In the genomic region with DNA sequence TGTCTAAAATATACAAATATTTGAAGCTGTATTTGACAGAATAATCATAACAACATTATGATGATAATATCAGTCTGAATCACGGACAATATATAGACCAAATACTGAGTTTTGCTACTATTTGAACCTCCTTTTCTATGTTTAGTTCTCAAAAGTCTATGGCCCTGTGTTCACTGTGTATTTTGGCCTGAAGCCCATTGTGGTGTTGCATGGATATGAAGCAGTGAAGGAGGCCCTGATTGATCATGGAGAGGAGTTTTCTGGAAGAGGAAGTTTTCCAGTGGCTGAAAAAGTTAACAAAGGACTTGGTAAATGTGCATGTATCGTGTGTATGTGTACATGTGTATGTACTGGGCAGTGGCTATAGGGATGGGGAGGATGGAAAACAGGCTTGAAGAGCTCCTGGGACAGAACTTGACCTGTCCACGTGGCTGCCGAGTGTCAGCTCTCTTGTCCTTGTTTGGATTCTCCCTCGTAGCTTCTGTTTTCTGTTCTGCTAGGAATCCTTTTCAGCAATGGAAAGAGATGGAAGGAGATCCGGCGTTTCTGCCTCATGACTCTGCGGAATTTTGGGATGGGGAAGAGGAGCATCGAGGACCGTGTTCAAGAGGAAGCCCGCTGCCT, we compare ENCODE assay signal across 28 cellular contexts. TPM values are rescaled to one million over a fixed set of nuclear protein-coding genes. Genes with fewer than 3 reads are reported as not detected.
"Had no signal": no experiment of that assay in that cellular context is flagged by ENCODE, and none has a peak within 500 bp of the region (broad histone marks: within the 10 kb centered on the region; RNA-seq: fewer than 3 reads in every experiment).

No MANE protein-coding gene starts in this region.

- H3K27ac ChIP-seq: dorsolateral prefrontal cortex, heart left ventricle, left ventricle myocardium inferior, neutrophil, psoas muscle, sigmoid colon, skin epidermis, stomach, thoracic aorta, transverse colon had no signal

- H3K36me3 ChIP-seq: heart left ventricle, left ventricle myocardium inferior, neutrophil, sigmoid colon, thoracic aorta, transverse colon had no signal

- H3K4me1 ChIP-seq: heart left ventricle, left ventricle myocardium inferior, psoas muscle, sigmoid colon had no signal

- H3K9me3 ChIP-seq: neutrophil, thoracic aorta had no signal

- ATAC-seq: esophagus mucosa; heart left ventricle; naive thymus-derived CD4-positive, alpha-beta T cell; psoas muscle had no signal

- H3K4me3 ChIP-seq: dorsolateral prefrontal cortex, heart left ventricle, left ventricle myocardium inferior, lung, psoas muscle, sigmoid colon, skin epidermis, thoracic aorta, transverse colon had no signal

- DNase-seq: cortex of kidney; dorsolateral prefrontal cortex; effector memory CD4-positive, alpha-beta T cell; heart left ventricle; hypothalamus; islet precursor cell; left ventricle myocardium inferior; mesenchymal stem cell; midbrain; naive thymus-derived CD4-positive, alpha-beta T cell; nephron progenitor cell; psoas muscle; sigmoid colon; stimulated activated CD4-positive, alpha-beta T cell treated with anti-CD3 and anti-CD28 coated beads, Interleukin-2, amount 100 ng/mL, for 24 hours; stimulated activated CD4-positive, alpha-beta T cell treated with anti-CD3 and anti-CD28 coated beads, Interleukin-4, amount 100 ng/mL, for 4 hours; stimulated activated naive CD4-positive, alpha-beta T cell; stomach; substantia nigra; transverse colon had no signal

- H3K27me3 ChIP-seq: heart left ventricle, neutrophil, sigmoid colon, stomach, transverse colon had no signal

RNA-seq across cellular contexts. Expression of a gene that starts 4.2 kb away (rescaled TPM):
- total RNA-seq: fibroblast of lung; glomerular endothelial cell; heart left ventricle; left ventricle myocardium inferior; naive thymus-derived CD4-positive, alpha-beta T cell; osteoblast; psoas muscle; sigmoid colon; thoracic aorta; urinary bladder had no signal
